ENCODE assay signal across 8 cellular contexts in the genomic region with DNA sequence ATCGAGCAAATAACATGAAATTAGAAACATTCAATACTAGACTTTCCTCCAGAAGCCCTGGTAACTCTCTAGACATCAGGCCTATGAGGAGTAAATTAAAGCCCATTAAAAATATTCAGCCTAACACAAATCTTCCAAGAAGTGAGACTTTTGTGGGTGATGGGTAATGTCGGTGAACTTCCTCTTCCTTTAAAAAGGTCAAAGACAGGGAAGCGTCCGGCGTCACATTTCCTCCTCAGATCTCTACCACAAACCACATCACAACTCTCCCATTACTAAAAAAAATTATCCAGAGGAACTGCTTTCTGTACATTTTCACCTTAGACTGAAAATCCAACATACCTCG. TPM values are rescaled to one million over a fixed set of nuclear protein-coding genes. Genes with fewer than 3 reads are reported as not detected.
A peak's percentile ranks its signal among the peaks of the same experiment; 100 is the strongest.
DNase-seq lines count a peak whose midpoint lies in the region; ATAC-seq and TF ChIP-seq lines count a peak whose summit lies in the region.

No MANE protein-coding gene starts in this region.

- H3K36me3 Mint-ChIP-seq in Calu3 (ENCODE audit: insufficient read depth, unreplicated experiment), result peaks cover 41% of the 10 kb centered on the region
- H3K36me3 Mint-ChIP-seq in activated CD8-positive, alpha-beta memory T cell treated with anti-CD3 and anti-CD28 coated beads, Interleukin-2, amount 10 ng/mL, durations not matched to agents 7 days and 5 days, result peaks cover 27% of the 10 kb centered on the region

- H3K4me1 ChIP-seq in foreskin keratinocyte (peaks cover 9% of the 10 kb centered on the region), neuron (ENCODE audit: insufficient read depth, low read length) (peaks cover 19% of the 10 kb centered on the region)

- H3K27ac Mint-ChIP-seq in Calu3 (ENCODE audit: unreplicated experiment), result peak overlapping the region; percentile 96
- H3K27ac Mint-ChIP-seq in activated CD8-positive, alpha-beta memory T cell treated with anti-CD3 and anti-CD28 coated beads, Interleukin-2, amount 10 ng/mL, durations not matched to agents 7 days and 5 days, result peak overlapping the region; percentile 86

- TSS peak; percentile 84 for BruUV-seq in Calu3 (replicated peaks; lab: Mats Ljungman, UMichigan)

- H3K27me3 Mint-ChIP-seq in Calu3 (ENCODE audit: unreplicated experiment), result no peaks in the 10 kb centered on the region
- no peaks in the 10 kb centered on the region for H3K27me3 Mint-ChIP-seq in activated CD8-positive, alpha-beta memory T cell treated with anti-CD3 and anti-CD28 coated beads, Interleukin-2, amount 10 ng/mL, durations not matched to agents 7 days and 5 days

- H3K36me3 ChIP-seq in MG63, result peaks cover 19% of the 10 kb centered on the region
- H3K36me3 ChIP-seq in neuron (ENCODE audit: insufficient read depth, low read length), result peaks cover 19% of the 10 kb centered on the region

- ATAC-seq in activated CD8-positive, alpha-beta memory T cell treated with anti-CD3 and anti-CD28 coated beads, Interleukin-2, amount 10 ng/mL, durations not matched to agents 7 days and 5 days, result no peak
- ATAC-seq in foreskin keratinocyte, result no peak
- no peak for ATAC-seq in GM19395 (IDR thresholded peaks at IDR 0.05; ENCODE audit: unreplicated experiment)

- H3K9me3 ChIP-seq in MG63 (no peaks in the 10 kb centered on the region), neuron (ENCODE audit: low read length) (no peaks in the 10 kb centered on the region)

- H3K4me3 Mint-ChIP-seq in Calu3 (ENCODE audit: low read depth, unreplicated experiment), result peak overlapping the region; percentile 79
- H3K4me3 Mint-ChIP-seq in activated CD8-positive, alpha-beta memory T cell treated with anti-CD3 and anti-CD28 coated beads, Interleukin-2, amount 10 ng/mL, durations not matched to agents 7 days and 5 days, result peak overlapping the region; percentile 81

- no peaks in the 10 kb centered on the region for H3K27me3 ChIP-seq in MG63
- H3K27me3 ChIP-seq in foreskin keratinocyte, result no peaks in the 10 kb centered on the region
- H3K27me3 ChIP-seq in neuron (ENCODE audit: insufficient read depth, low read length), result no peaks in the 10 kb centered on the region

- H3K4me3 ChIP-seq in MG63 (peak overlapping the region; percentile 82), neuron (ENCODE audit: low read length) (peak overlapping the region; percentile 100)

- DNase-seq in Calu3, result no peak
- peak; percentile 12 for DNase-seq in MG63
- peak; percentile 53 for DNase-seq in activated CD8-positive, alpha-beta memory T cell treated with anti-CD3 and anti-CD28 coated beads, Interleukin-2, amount 10 ng/mL, durations not matched to agents 7 days and 5 days
- DNase-seq in foreskin keratinocyte, result peak in 1 of 2 donors; percentile 26
- no peak for DNase-seq in D341Med (ENCODE audit: low spot score)
- DNase-seq in effector CD8-positive, alpha-beta T cell (lab: John Stamatoyannopoulos, UW), result no peak

- CTCF ChIA-PET in Calu3 (lab: Charles Lee), result no interaction called here
- CTCF ChIA-PET in activated CD8-positive, alpha-beta memory T cell treated with anti-CD3 and anti-CD28 coated beads, Interleukin-2, amount 10 ng/mL, durations not matched to agents 7 days and 5 days (lab: Charles Lee), result interaction anchor here (0.8 to 1.3 kb wide), 3 partner anchors 20 to 479 kb away, joined by 3 to 4 read pairs (median 4); no protein-coding TSS in a partner anchor

- TF ChIP-seq CTCF in Calu3 (IDR thresholded peaks at IDR 0.05; ENCODE audit: unreplicated experiment) (no peak), foreskin keratinocyte (conservative IDR thresholded peaks at IDR 0.05) (no peak)

- intact Hi-C loops in Calu3 (cut with micrococcal nuclease; ENCODE audit: unreplicated experiment), result no loop called here

- H3K4me1 Mint-ChIP-seq in Calu3 (ENCODE audit: low read depth, unreplicated experiment), result peaks cover 15% of the 10 kb centered on the region
- peaks cover 38% of the 10 kb centered on the region for H3K4me1 Mint-ChIP-seq in activated CD8-positive, alpha-beta memory T cell treated with anti-CD3 and anti-CD28 coated beads, Interleukin-2, amount 10 ng/mL, durations not matched to agents 7 days and 5 days

- H2AFZ ChIP-seq in neuron (ENCODE audit: low read depth, low read length), result no peak overlapping the region

- H3K27ac ChIP-seq in foreskin keratinocyte, result peak overlapping the region; percentile 13

- H3K9me3 Mint-ChIP-seq in Calu3 (ENCODE audit: low read depth, unreplicated experiment), result no peaks in the 10 kb centered on the region
- no peaks in the 10 kb centered on the region for H3K9me3 Mint-ChIP-seq in activated CD8-positive, alpha-beta memory T cell treated with anti-CD3 and anti-CD28 coated beads, Interleukin-2, amount 10 ng/mL, durations not matched to agents 7 days and 5 days (ENCODE audit: low read depth)

RNA-seq across cellular contexts. Expression of a gene that starts 1.4 kb away (rescaled TPM):
- total RNA-seq in Calu3 (2022) (39.9 and 44.1 TPM in 2 replicates), foreskin keratinocyte (41.3 and 42.4 TPM in 2 replicates)
- 16.0 and 23.3 TPM in 2 replicates for total RNA-seq in MG63 (2014; rRNA removed; shearing (Covaris generic); ENCODE audit: low replicate concordance)
- total RNA-seq in activated CD8-positive, alpha-beta memory T cell treated with anti-CD3 and anti-CD28 coated beads, Interleukin-2, amount 10 ng/mL, durations not matched to agents 7 days and 5 days, result 10 to 100 TPM; 56.7 to 64.3 TPM
- polyA plus RNA-seq in foreskin keratinocyte, result 9.2 and 12.7 TPM in 2 replicates

Comparison
In these comparisons a context has a peak if more than half of its experiments do, and no peak if none do; other contexts are left out.
1. DNase-seq: peak in MG63 (single experiment) and activated CD8-positive, alpha-beta memory T cell treated with anti-CD3 and anti-CD28 coated beads, Interleukin-2, amount 10 ng/mL, durations not matched to agents 7 days and 5 days (single experiment); none in Calu3 (single experiment), D341Med (single experiment) and effector CD8-positive, alpha-beta T cell (single experiment).